Comparison of ENCODE assay signal across 16 cellular contexts in the genomic region with DNA sequence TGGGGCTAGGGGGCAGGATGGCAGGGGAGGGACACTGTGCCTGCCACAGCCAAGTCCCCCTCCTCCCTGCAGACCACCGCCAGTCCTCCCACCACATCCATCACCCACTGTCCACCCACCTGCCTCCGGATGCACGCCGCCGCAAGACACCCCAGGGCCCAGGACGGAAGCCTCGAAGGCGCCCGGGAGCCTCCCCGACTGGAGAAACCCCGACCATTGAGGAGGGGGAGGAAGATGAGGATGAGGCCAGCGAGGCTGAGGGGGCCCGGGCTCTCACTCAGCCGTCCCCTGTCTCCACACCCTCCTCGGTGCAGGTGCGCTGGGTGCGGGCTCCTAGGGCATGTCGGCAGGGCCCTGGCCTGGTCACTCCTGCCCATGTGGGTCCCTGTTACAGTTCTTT. TPM values are rescaled to one million over a fixed set of nuclear protein-coding genes. Genes with fewer than 3 reads are reported as not detected.
DNase-seq lines count a peak whose midpoint lies in the region; ATAC-seq, FAIRE-seq and TF ChIP-seq lines count a peak whose summit lies in the region.
"Had no signal": no experiment of that assay in that cellular context is flagged by ENCODE, and none has a peak within 500 bp of the region (broad histone marks: within the 10 kb centered on the region; RNA-seq: fewer than 3 reads in every experiment).

No MANE protein-coding gene starts in this region.

- no peaks in the 10 kb centered on the region for H3K9me1 ChIP-seq in K562 (ENCODE audit: control insufficient read depth, insufficient read depth, low read length)

- no peak overlapping the region for H3K23ac ChIP-seq in trophoblast cell (ENCODE audit: low read length)

- TF ChIP-seq POLR2A in K562 (conservative IDR thresholded peaks at IDR 0.05): no peak

- no peak for FAIRE-seq in K562 (lab: Jason Lieb, UNC)
- FAIRE-seq: D721Med, GM12892 had no signal

- no peak for TF ChIP-seq CTCF in PC-3 (conservative IDR thresholded peaks at IDR 0.05; ENCODE audit: low read depth, low read length)
- no peak for TF ChIP-seq CTCF in K562 (IDR thresholded peaks at IDR 0.05 in 2 of 3, conservative IDR thresholded peaks at IDR 0.05 in 1 of 3; ENCODE audit: insufficient read depth in 2 of 3, low read depth in 1 of 3, low read length in 3 of 3)

- peak overlapping the region; percentile 69 for H3K18ac ChIP-seq in trophoblast cell (ENCODE audit: low read length)

- H3K79me1 ChIP-seq in trophoblast cell (ENCODE audit: low read length): peaks cover 33% of the 10 kb centered on the region

- H3K4me3 ChIP-seq in PC-3 (ENCODE audit: low read length) (no peak overlapping the region), K562 (no peak overlapping the region), trophoblast cell (ENCODE audit: low read depth, low read length) (no peak overlapping the region)

- H3K27me3 ChIP-seq in PC-3 (ENCODE audit: low read length): no peaks in the 10 kb centered on the region
- H3K27me3 ChIP-seq in K562 (ENCODE audit: control insufficient read depth in 2 of 2, insufficient read depth in 2 of 2, low read length in 2 of 2): no peaks in the 10 kb centered on the region
- no peaks in the 10 kb centered on the region for H3K27me3 ChIP-seq in trophoblast cell (ENCODE audit: insufficient read depth, low read length)

- no peak overlapping the region for H2BK120ac ChIP-seq in trophoblast cell (ENCODE audit: insufficient read depth, low read length, poor library complexity)

- H3K4me3 Mint-ChIP-seq in naive thymus-derived CD8-positive, alpha-beta T cell: no peak overlapping the region
- H3K4me3 Mint-ChIP-seq: CD14-positive monocyte; CD8-positive, alpha-beta T cell; H9 had no signal

- H3K27ac ChIP-seq in PC-3 (ENCODE audit: low read length) (no peak overlapping the region), K562 (ENCODE audit: extremely low read depth, low read depth, low read length) (no peak overlapping the region), trophoblast cell (ENCODE audit: low read depth, low read length) (peak overlapping the region; percentile 8)

- CTCF ChIA-PET in PC-3 (lab: Charles Lee): no interaction called here
- CTCF ChIA-PET in K562 (lab: Yijun Ruan, JAX; ENCODE audit: low intra/inter-chr PET ratio): no interaction called here

- no peak overlapping the region for H4K12ac ChIP-seq in trophoblast cell (ENCODE audit: low read depth, low read length)

- ATAC-seq in PC-3: no peak
- no peak for ATAC-seq in K562
- no peak for ATAC-seq in naive thymus-derived CD8-positive, alpha-beta T cell
- ATAC-seq: CD8-positive, alpha-beta T cell; GM23338 had no signal

- H2AFZ ChIP-seq in PC-3 (ENCODE audit: low read length) (no peak overlapping the region), K562 (ENCODE audit: low read depth, low read length) (no peak overlapping the region), trophoblast cell (ENCODE audit: insufficient read depth, low read length, poor library complexity) (no peak overlapping the region)
- H2AFZ ChIP-seq: GM23338 had no signal

- no peak overlapping the region for H2BK5ac ChIP-seq in trophoblast cell (ENCODE audit: low read depth, low read length, poor library complexity)

- H4K91ac ChIP-seq in trophoblast cell (ENCODE audit: low read depth, low read length): no peak overlapping the region

- H3K79me2 ChIP-seq in PC-3 (ENCODE audit: low read length) (peaks cover 39% of the 10 kb centered on the region), K562 (ENCODE audit: control insufficient read depth, insufficient read depth, low read length) (peaks cover 61% of the 10 kb centered on the region), trophoblast cell (ENCODE audit: control insufficient read depth, insufficient read depth, low read length, poor library complexity) (peaks cover 18% of the 10 kb centered on the region)

- TF ChIP-seq EP300 in K562 (IDR thresholded peaks at IDR 0.05; ENCODE audit: low read length): no peak

- POLR2A ChIA-PET in PC-3 (lab: Charles Lee; ENCODE audit: unreplicated experiment) (no interaction called here), K562 (lab: Yijun Ruan, JAX) (interaction anchor here (0.7 to 5.0 kb wide), 4 partner anchors 11 to 454 kb away, joined by 3 to 24 read pairs (median 8); a partner anchor contains a TSS)
- POLR2A ChIA-PET in naive thymus-derived CD8-positive, alpha-beta T cell (lab: Charles Lee): no interaction called here

- H3K4me1 Mint-ChIP-seq in naive thymus-derived CD8-positive, alpha-beta T cell: peaks cover 7 to 22% (median 19%) of the 10 kb centered on the region in 4 donors

- H3K4me2 ChIP-seq in PC-3 (ENCODE audit: low read length) (no peak overlapping the region), K562 (ENCODE audit: insufficient read depth, low read length) (no peak overlapping the region), trophoblast cell (ENCODE audit: low read length) (no peak overlapping the region)

- H3K36me3 Mint-ChIP-seq in naive thymus-derived CD8-positive, alpha-beta T cell: peaks cover 0 to 38% (median 4%) of the 10 kb centered on the region in 3 donors

- no peak overlapping the region for H2AK5ac ChIP-seq in trophoblast cell (ENCODE audit: low read length)

- H3K9ac ChIP-seq in PC-3 (ENCODE audit: low read length): no peak overlapping the region
- 0 out of 4 replicates have a peak overlapping the region, but pooled peaks of 1 of the 2 experiments have one; percentile 31 for H3K9ac ChIP-seq in K562 (ENCODE audit: insufficient read depth in 1 of 2, low read depth in 2 of 2, low read length in 2 of 2)
- no peak overlapping the region for H3K9ac ChIP-seq in trophoblast cell (ENCODE audit: low read length)

- H3K36me3 ChIP-seq in PC-3 (ENCODE audit: low read depth, low read length) (peaks cover 28% of the 10 kb centered on the region), K562 (ENCODE audit: control insufficient read depth, insufficient read depth, low read length) (peaks cover 71% of the 10 kb centered on the region), trophoblast cell (ENCODE audit: control insufficient read depth in 1 of 2, insufficient read depth in 2 of 2, low read length in 2 of 2) (peaks cover 52% of the 10 kb centered on the region in 2 experiments)

- no peaks in the 10 kb centered on the region for H4K20me1 ChIP-seq in PC-3 (ENCODE audit: low read length)
- H4K20me1 ChIP-seq in K562 (replicated peaks; ENCODE audit: control insufficient read depth, insufficient read depth, low read length): peaks cover 10% of the 10 kb centered on the region

- WGBS in K562 (ENCODE audit: insufficient coverage, low coverage, missing lambda C conversion rate): 94% methylated on average over 16 of the region's 18 CpGs
- WGBS in trophoblast cell (ENCODE audit: extremely low coverage, insufficient coverage, insufficient read length): no CpG with 5 or more reads among the region's 18 CpGs

- in situ Hi-C loops in K562 (cut with MboI): no loop called here

- H3K9me2 ChIP-seq in PC-3 (replicated peaks; ENCODE audit: low read length): no peaks in the 10 kb centered on the region

- H2BK12ac ChIP-seq in trophoblast cell (ENCODE audit: low read length): no peak overlapping the region

- no peak for DNase-seq in PC-3
- DNase-seq in K562 (ENCODE audit: extremely low read depth in 1 of 4, low spot score in 3 of 4): no peak
- DNase-seq in trophoblast cell: no peak
- no peak for DNase-seq in naive thymus-derived CD8-positive, alpha-beta T cell
- DNase-seq in amygdala (lab: John Stamatoyannopoulos, UW): no peak
- DNase-seq: CD8-positive, alpha-beta T cell; COR-L47; DND-41; GDM1; H9; IMR-90; KG1 had no signal

- H4K8ac ChIP-seq in trophoblast cell (ENCODE audit: low read depth, low read length): no peak overlapping the region

- no peak overlapping the region for H3K14ac ChIP-seq in trophoblast cell (ENCODE audit: low read length)

- intact Hi-C loops in PC-3 (cut with micrococcal nuclease): no loop called here
- intact Hi-C loops in K562 (cut with micrococcal nuclease): no loop called here

- no peaks in the 10 kb centered on the region for H3K27me3 Mint-ChIP-seq in naive thymus-derived CD8-positive, alpha-beta T cell

- H3K9me3 Mint-ChIP-seq in naive thymus-derived CD8-positive, alpha-beta T cell: no peaks in the 10 kb centered on the region
- H3K9me3 Mint-ChIP-seq: CD8-positive, alpha-beta T cell; GM23338; H9 had no signal

- H3K4me1 ChIP-seq in PC-3 (ENCODE audit: insufficient read depth, low read length) (peaks cover 30% of the 10 kb centered on the region), K562 (replicated peaks in 1 of 2; ENCODE audit: control insufficient read depth in 2 of 2, insufficient read depth in 2 of 2, low read length in 2 of 2) (peaks cover 32 to 68% of the 10 kb centered on the region in 2 experiments), trophoblast cell (ENCODE audit: control insufficient read depth in 1 of 2, insufficient read depth in 2 of 2, low read length in 2 of 2) (peaks cover 36 to 42% of the 10 kb centered on the region in 2 experiments)

- H3F3A ChIP-seq in PC-3 (ENCODE audit: low read length, unreplicated experiment): no peaks in the 10 kb centered on the region

- H3K4ac ChIP-seq in trophoblast cell (ENCODE audit: low read depth, low read length): peak overlapping the region; percentile 34

- no peak for TF ChIP-seq RAD21 in K562 (CRISPR knock-in tag; conservative IDR thresholded peaks at IDR 0.05 in 1 of 2, IDR thresholded peaks at IDR 0.05 in 1 of 2)

- BruUV-seq in PC-3 (replicated peaks; lab: Mats Ljungman, UMichigan) (TSS peak; percentile 3), K562 (replicated peaks; lab: Mats Ljungman, UMichigan) (no TSS peak)

- H3K27ac Mint-ChIP-seq in naive thymus-derived CD8-positive, alpha-beta T cell: no peak overlapping the region
- H3K27ac Mint-ChIP-seq: CD8-positive, alpha-beta T cell; GM23338; H9 had no signal

- H3K9me3 ChIP-seq in PC-3 (ENCODE audit: low read length): no peaks in the 10 kb centered on the region
- no peaks in the 10 kb centered on the region for H3K9me3 ChIP-seq in K562 (replicated peaks; ENCODE audit: control insufficient read depth, insufficient read depth, low read depth, low read length)
- no peaks in the 10 kb centered on the region for H3K9me3 ChIP-seq in trophoblast cell (ENCODE audit: insufficient read depth, low read depth, low read length)

RNA-seq across cellular contexts. Expression of a gene that starts 5.1 kb away (rescaled TPM):
- total RNA-seq in PC-3 (2014; rRNA removed): 267 and 284 TPM in 2 replicates
- 230 and 845 TPM in 2 replicates for total RNA-seq in K562 (2011; cell fraction: chromatin; rRNA removed; ENCODE audit: low replicate concordance)
- total RNA-seq in K562 (2011; cell fraction: nucleolus; rRNA removed): 746 and 756 TPM in 2 replicates
- 367 and 388 TPM in 2 replicates for total RNA-seq in K562 (2011; cell fraction: nucleoplasm; rRNA removed)
- 360 and 417 TPM in 2 replicates for total RNA-seq in K562 (2014; rRNA removed)
- 32.6 and 55.0 TPM in 2 replicates for total RNA-seq in K562 (2014; rRNA removed; fragmentation: Illumina TruSeq; extraction: Trizol)
- total RNA-seq in K562 (2015; rRNA removed; fragmentation: Illumina TruSeq; extraction: Trizol): 130 and 132 TPM in 2 replicates
- 363 and 375 TPM in 2 replicates for total RNA-seq in K562 (2021)
- 69.2 and 85.2 TPM in 2 replicates for polyA plus RNA-seq in K562 (2011; rRNA removed)
- 68.0 and 147 TPM in 2 replicates for polyA plus RNA-seq in K562 (2011; cell fraction: cytosol; rRNA removed)
- 438 and 829 TPM in 2 replicates for polyA plus RNA-seq in K562 (2011; cell fraction: nucleus; rRNA removed)
- 243 and 347 TPM in 2 replicates for polyA plus RNA-seq in K562 (2012)
- polyA plus RNA-seq in K562 (2014; fragmentation: Illumina TruSeq; extraction: Trizol): 166 and 212 TPM in 2 replicates
- polyA plus RNA-seq in K562 (2014; fragmentation: Nextera tagmentation; extraction: Ambion mirVana): 10 to 100 TPM; 11.4 to 28.8 TPM
- 306 and 316 TPM in 2 replicates for polyA plus RNA-seq in K562 (2014; rRNA removed)
- 29.9 and 60.1 TPM in 2 replicates for polyA minus RNA-seq in K562 (2011; rRNA and poly(A)+ RNA removed)
- polyA minus RNA-seq in K562 (2011; cell fraction: cytosol; rRNA and poly(A)+ RNA removed): 79.9 and 106 TPM in 2 replicates
- polyA minus RNA-seq in K562 (2011; cell fraction: nucleus; rRNA and poly(A)+ RNA removed): 138 and 143 TPM in 2 replicates
- polyA plus RNA-seq in trophoblast cell (2013): 225 and 252 TPM in 2 replicates
- total RNA-seq in naive thymus-derived CD8-positive, alpha-beta T cell: 10 to 100 TPM; 52.5 to 60.6 TPM
- polyA plus RNA-seq in naive thymus-derived CD8-positive, alpha-beta T cell: 10 to 100 TPM; 10.1 to 18.0 (median 14.8) TPM

RNA-seq across cellular contexts. Expression of a gene that starts 6.8 kb away (rescaled TPM):
- total RNA-seq in PC-3 (2014; rRNA removed) (30.6 and 40.1 TPM in 2 replicates), K562 (2014; rRNA removed) (38.0 and 53.5 TPM in 2 replicates), K562 (2014; rRNA removed; fragmentation: Illumina TruSeq; extraction: Trizol) (11.8 and 20.3 TPM in 2 replicates), K562 (2015; rRNA removed; fragmentation: Illumina TruSeq; extraction: Trizol) (32.2 and 35.8 TPM in 2 replicates), K562 (2021) (25.0 and 25.3 TPM in 2 replicates)
- 19.7 and 25.7 TPM in 2 replicates for total RNA-seq in K562 (2011; cell fraction: chromatin; rRNA removed; ENCODE audit: low replicate concordance)
- total RNA-seq in K562 (2011; cell fraction: nucleolus; rRNA removed): 30.0 and 32.9 TPM in 2 replicates
- 23.7 and 24.5 TPM in 2 replicates for total RNA-seq in K562 (2011; cell fraction: nucleoplasm; rRNA removed)
- polyA plus RNA-seq in K562 (2011; rRNA removed) (27.5 and 28.6 TPM in 2 replicates), K562 (2014; fragmentation: Illumina TruSeq; extraction: Trizol) (29.0 and 34.3 TPM in 2 replicates), K562 (2014; fragmentation: Nextera tagmentation; extraction: Ambion mirVana) (10 to 100 TPM in 1 of 2 experiments, 1 to 10 TPM in 1; 3.2 to 18.1 TPM), K562 (2014; rRNA removed) (25.6 and 28.4 TPM in 2 replicates)
- polyA plus RNA-seq in K562 (2011; cell fraction: cytosol; rRNA removed): 47.3 and 82.3 TPM in 2 replicates
- polyA plus RNA-seq in K562 (2011; cell fraction: nucleus; rRNA removed): 35.2 and 43.5 TPM in 2 replicates
- 36.0 and 38.1 TPM in 2 replicates for polyA plus RNA-seq in K562 (2012)
- polyA minus RNA-seq in K562 (2011; rRNA and poly(A)+ RNA removed): 25.6 and 37.1 TPM in 2 replicates
- polyA minus RNA-seq in K562 (2011; cell fraction: cytosol; rRNA and poly(A)+ RNA removed): 13.6 and 28.1 TPM in 2 replicates
- polyA minus RNA-seq in K562 (2011; cell fraction: nucleus; rRNA and poly(A)+ RNA removed): 15.5 and 21.0 TPM in 2 replicates
- polyA plus RNA-seq in trophoblast cell (2013): 22.3 and 22.9 TPM in 2 replicates
- 1 to 10 TPM; 4.1 to 6.0 TPM for total RNA-seq in naive thymus-derived CD8-positive, alpha-beta T cell
- polyA plus RNA-seq in naive thymus-derived CD8-positive, alpha-beta T cell: 10 to 100 TPM; 10.7 to 13.2 (median 11.7) TPM

RNA-seq across cellular contexts. Expression of a gene that starts 16.1 kb away (rescaled TPM):
- 1.7 and 2.6 TPM in 2 replicates for total RNA-seq in PC-3 (2014; rRNA removed)
- total RNA-seq in K562 (2011; cell fraction: chromatin; rRNA removed; ENCODE audit: low replicate concordance): 11.1 and 29.9 TPM in 2 replicates
- 11.7 and 12.1 TPM in 2 replicates for total RNA-seq in K562 (2011; cell fraction: nucleolus; rRNA removed)
- 11.4 and 19.2 TPM in 2 replicates for total RNA-seq in K562 (2011; cell fraction: nucleoplasm; rRNA removed)
- 0.32 and 1.5 TPM in 2 replicates for total RNA-seq in K562 (2014; rRNA removed)
- 0.32 and 0.40 TPM in 2 replicates for total RNA-seq in K562 (2014; rRNA removed; fragmentation: Illumina TruSeq; extraction: Trizol)
- 0.87 and 0.98 TPM in 2 replicates for total RNA-seq in K562 (2015; rRNA removed; fragmentation: Illumina TruSeq; extraction: Trizol)
- total RNA-seq in K562 (2021): 2.9 and 3.2 TPM in 2 replicates
- polyA plus RNA-seq in K562 (2011; rRNA removed): 1.3 and 2.7 TPM in 2 replicates
- 2.1 and 3.3 TPM in 2 replicates for polyA plus RNA-seq in K562 (2011; cell fraction: cytosol; rRNA removed)
- 18.1 and 42.9 TPM in 2 replicates for polyA plus RNA-seq in K562 (2011; cell fraction: nucleus; rRNA removed)
- 5.5 and 18.9 TPM in 2 replicates for polyA plus RNA-seq in K562 (2012)
- 2.4 and 2.7 TPM in 2 replicates for polyA plus RNA-seq in K562 (2014; fragmentation: Illumina TruSeq; extraction: Trizol)
- polyA plus RNA-seq in K562 (2014; fragmentation: Nextera tagmentation; extraction: Ambion mirVana): under 1 TPM; 0.11 to 0.44 TPM
- polyA plus RNA-seq in K562 (2014; rRNA removed): 3.3 and 5.0 TPM in 2 replicates
- polyA minus RNA-seq in K562 (2011; rRNA and poly(A)+ RNA removed): not detected in 2 replicates
- polyA minus RNA-seq in K562 (2011; cell fraction: cytosol; rRNA and poly(A)+ RNA removed): 0.64 and 1.5 TPM in 2 replicates
- polyA minus RNA-seq in K562 (2011; cell fraction: nucleus; rRNA and poly(A)+ RNA removed): 2.7 and 3.0 TPM in 2 replicates
- polyA plus RNA-seq in trophoblast cell (2013): 7.7 and 7.9 TPM in 2 replicates
- 10 to 100 TPM; 13.5 TPM for total RNA-seq in naive thymus-derived CD8-positive, alpha-beta T cell
- polyA plus RNA-seq in naive thymus-derived CD8-positive, alpha-beta T cell: not detected
- total RNA-seq: IMR-90 had no signal
- polyA plus RNA-seq: CD14-positive monocyte had no signal

RNA-seq across cellular contexts. Expression of a gene that starts 16.2 kb away (rescaled TPM):
- total RNA-seq in PC-3 (2014; rRNA removed) (163 and 211 TPM in 2 replicates), K562 (2014; rRNA removed) (114 and 139 TPM in 2 replicates), K562 (2014; rRNA removed; fragmentation: Illumina TruSeq; extraction: Trizol) (8.3 and 12.6 TPM in 2 replicates), K562 (2015; rRNA removed; fragmentation: Illumina TruSeq; extraction: Trizol) (50.3 and 55.4 TPM in 2 replicates), K562 (2021) (106 and 112 TPM in 2 replicates)
- total RNA-seq in K562 (2011; cell fraction: chromatin; rRNA removed; ENCODE audit: low replicate concordance): 153 and 539 TPM in 2 replicates
- 501 and 515 TPM in 2 replicates for total RNA-seq in K562 (2011; cell fraction: nucleolus; rRNA removed)
- 225 and 261 TPM in 2 replicates for total RNA-seq in K562 (2011; cell fraction: nucleoplasm; rRNA removed)
- polyA plus RNA-seq in K562 (2011; rRNA removed) (48.2 and 69.4 TPM in 2 replicates), K562 (2014; fragmentation: Illumina TruSeq; extraction: Trizol) (38.2 and 53.4 TPM in 2 replicates), K562 (2014; fragmentation: Nextera tagmentation; extraction: Ambion mirVana) (1 to 10 TPM in 1 of 2 experiments, under 1 TPM in 1; 0.51 to 2.7 TPM), K562 (2014; rRNA removed) (150 and 181 TPM in 2 replicates)
- 50.7 and 105 TPM in 2 replicates for polyA plus RNA-seq in K562 (2011; cell fraction: cytosol; rRNA removed)
- polyA plus RNA-seq in K562 (2011; cell fraction: nucleus; rRNA removed): 711 and 1,075 TPM in 2 replicates
- polyA plus RNA-seq in K562 (2012): 70.9 and 124 TPM in 2 replicates
- 18.8 and 24.7 TPM in 2 replicates for polyA minus RNA-seq in K562 (2011; rRNA and poly(A)+ RNA removed)
- polyA minus RNA-seq in K562 (2011; cell fraction: cytosol; rRNA and poly(A)+ RNA removed): 22.8 and 23.4 TPM in 2 replicates
- polyA minus RNA-seq in K562 (2011; cell fraction: nucleus; rRNA and poly(A)+ RNA removed): 187 and 189 TPM in 2 replicates
- polyA plus RNA-seq in trophoblast cell (2013): 59.7 and 61.2 TPM in 2 replicates
- 100 to 1,000 TPM; 145 TPM for total RNA-seq in naive thymus-derived CD8-positive, alpha-beta T cell
- polyA plus RNA-seq in naive thymus-derived CD8-positive, alpha-beta T cell: 10 to 100 TPM; 38.8 to 63.6 (median 44.2) TPM

RNA-seq across cellular contexts. Expression of a gene that starts 18.8 kb away (rescaled TPM):
- total RNA-seq in PC-3 (2014; rRNA removed): 52.1 and 71.6 TPM in 2 replicates
- total RNA-seq in K562 (2011; cell fraction: chromatin; rRNA removed; ENCODE audit: low replicate concordance): 28.8 and 70.7 TPM in 2 replicates
- total RNA-seq in K562 (2011; cell fraction: nucleolus; rRNA removed): 113 and 126 TPM in 2 replicates
- total RNA-seq in K562 (2011; cell fraction: nucleoplasm; rRNA removed): 72.2 and 72.4 TPM in 2 replicates
- total RNA-seq in K562 (2014; rRNA removed): 189 and 255 TPM in 2 replicates
- total RNA-seq in K562 (2014; rRNA removed; fragmentation: Illumina TruSeq; extraction: Trizol): 19.4 and 21.4 TPM in 2 replicates
- total RNA-seq in K562 (2015; rRNA removed; fragmentation: Illumina TruSeq; extraction: Trizol): 86.3 and 97.0 TPM in 2 replicates
- total RNA-seq in K562 (2021): 233 and 241 TPM in 2 replicates
- 38.4 and 59.7 TPM in 2 replicates for polyA plus RNA-seq in K562 (2011; rRNA removed)
- polyA plus RNA-seq in K562 (2011; cell fraction: cytosol; rRNA removed): 86.5 and 297 TPM in 2 replicates
- 123 and 249 TPM in 2 replicates for polyA plus RNA-seq in K562 (2011; cell fraction: nucleus; rRNA removed)
- 165 and 183 TPM in 2 replicates for polyA plus RNA-seq in K562 (2012)
- 74.1 and 210 TPM in 2 replicates for polyA plus RNA-seq in K562 (2014; fragmentation: Illumina TruSeq; extraction: Trizol)
- under 1 TPM; 0.14 to 0.34 TPM for polyA plus RNA-seq in K562 (2014; fragmentation: Nextera tagmentation; extraction: Ambion mirVana)
- polyA plus RNA-seq in K562 (2014; rRNA removed): 195 and 207 TPM in 2 replicates
- 8.2 and 12.5 TPM in 2 replicates for polyA minus RNA-seq in K562 (2011; rRNA and poly(A)+ RNA removed)
- 52.4 and 69.4 TPM in 2 replicates for polyA minus RNA-seq in K562 (2011; cell fraction: cytosol; rRNA and poly(A)+ RNA removed)
- 18.0 and 20.3 TPM in 2 replicates for polyA minus RNA-seq in K562 (2011; cell fraction: nucleus; rRNA and poly(A)+ RNA removed)
- polyA plus RNA-seq in trophoblast cell (2013): 82.7 and 85.1 TPM in 2 replicates
- 10 to 100 TPM; 41.8 to 45.6 TPM for total RNA-seq in naive thymus-derived CD8-positive, alpha-beta T cell
- polyA plus RNA-seq in naive thymus-derived CD8-positive, alpha-beta T cell: 10 to 100 TPM; 42.9 to 70.6 (median 49.1) TPM
